In genomic region chr6:52998603-52999002, GRCh38 we compare ENCODE assay signal across 26 cellular contexts.
"Had no signal": no experiment of that assay in that cellular context is flagged by ENCODE, and none has a peak within 500 bp of the region (broad histone marks: within the 10 kb centered on the region; RNA-seq: fewer than 3 reads in every experiment).

No MANE protein-coding gene starts in this region.

- H3K27me3 ChIP-seq: colonic mucosa, esophagus squamous epithelium, gastrocnemius medialis, heart right ventricle, left lung had no signal

- H3K36me3 ChIP-seq: colonic mucosa had no signal

- FAIRE-seq: endometrium, islet of Langerhans, keratinocyte had no signal

- H3K9me3 ChIP-seq: colonic mucosa, esophagus squamous epithelium, gastrocnemius medialis, heart right ventricle, left lung, lower lobe of right lung, mucosa of descending colon had no signal

- DNase-seq: colonic mucosa; cortex of kidney; effector CD8-positive, alpha-beta T cell; effector memory CD8-positive, alpha-beta T cell; endodermal cell; erythroblast; esophagus squamous epithelium; foreskin fibroblast; foreskin melanocyte; gastrocnemius medialis; glutamatergic neuron; head of caudate nucleus; heart right ventricle; hippocampal formation; left cardiac atrium; left lung; left ventricle myocardium superior; lower lobe of right lung; mesenchymal stem cell; mucosa of descending colon; naive B cell had no signal

- H3K27ac ChIP-seq: colonic mucosa, epithelial cell of prostate, esophagus squamous epithelium, gastrocnemius medialis, heart right ventricle, left lung, lower lobe of right lung had no signal

- H3K4me3 ChIP-seq: colonic mucosa, esophagus squamous epithelium, gastrocnemius medialis, heart right ventricle, left lung, lower lobe of right lung, mucosa of descending colon had no signal

- H3K4me1 ChIP-seq: colonic mucosa had no signal

- ATAC-seq: effector memory CD8-positive, alpha-beta T cell; esophagus mucosa; gastrocnemius medialis; heart right ventricle; left cardiac atrium; left lung; left ventricle myocardium superior; lower lobe of right lung; mucosa of descending colon had no signal
